9 cellular contexts compared by ENCODE assay signal in genomic region chrX:153935326-153935851, GRCh38. TPM values are rescaled to one million over a fixed set of nuclear protein-coding genes. Genes with fewer than 3 reads are reported as not detected.
DNase-seq lines count a peak whose midpoint lies in the region; ATAC-seq and TF ChIP-seq lines count a peak whose summit lies in the region.
"Had no signal": no experiment of that assay in that cellular context is flagged by ENCODE, and none has a peak within 500 bp of the region (broad histone marks: within the 10 kb centered on the region; RNA-seq: fewer than 3 reads in every experiment).

No MANE protein-coding gene starts in this region.

- H3F3A ChIP-seq in OCI-LY1 (ENCODE audit: insufficient read depth, low read length): no peaks in the 10 kb centered on the region

- no peaks in the 10 kb centered on the region for H3K9me2 ChIP-seq in OCI-LY1 (ENCODE audit: low read depth, low read length)

- H4K20me1 ChIP-seq in OCI-LY1 (ENCODE audit: insufficient read depth, low read length): no peaks in the 10 kb centered on the region

- no peaks in the 10 kb centered on the region for H3K27me3 Mint-ChIP-seq in activated naive CD4-positive, alpha-beta T cell treated with anti-CD3 and anti-CD28 coated beads, Interleukin-2, amount 50 U/mL, for 24 hours

- no peaks in the 10 kb centered on the region for H3K9me3 ChIP-seq in OCI-LY1 (ENCODE audit: low read length)
- no peaks in the 10 kb centered on the region for H3K9me3 ChIP-seq in esophagus (ENCODE audit: control insufficient read depth in 2 of 2, insufficient read depth in 1 of 2, low read depth in 1 of 2, low read length in 1 of 2)
- H3K9me3 ChIP-seq in gastrocnemius medialis: no peaks in the 10 kb centered on the region

- H3K27ac Mint-ChIP-seq in activated naive CD4-positive, alpha-beta T cell treated with anti-CD3 and anti-CD28 coated beads, Interleukin-2, amount 50 U/mL, for 24 hours: peak overlapping the region; percentile 74

- 6 to 33% methylated on average over 26 to 28 of the region's 32 CpGs for WGBS in esophagus, 2 donors

- TF ChIP-seq CTCF in OCI-LY1 (IDR thresholded peaks at IDR 0.05; ENCODE audit: low read length) (no peak), gastrocnemius medialis (IDR thresholded peaks at IDR 0.05 in 4 of 5, conservative IDR thresholded peaks at IDR 0.05 in 1 of 5) (no peak)

- H2AFZ ChIP-seq in OCI-LY1 (ENCODE audit: low read length): no peak overlapping the region

- TF ChIP-seq POLR2A in gastrocnemius medialis (IDR thresholded peaks at IDR 0.05): no peak

- no peak for DNase-seq in activated naive CD4-positive, alpha-beta T cell (lab: John Stamatoyannopoulos, UW)
- DNase-seq in gastrocnemius medialis: no peak
- no peak for DNase-seq in AG08395 (ENCODE audit: low spot score)
- DNase-seq in iPS-NIHi7 (ENCODE audit: extremely low spot score): no peak
- no peak for DNase-seq in EL

- peaks cover 18% of the 10 kb centered on the region for H3K4me1 Mint-ChIP-seq in activated naive CD4-positive, alpha-beta T cell treated with anti-CD3 and anti-CD28 coated beads, Interleukin-2, amount 50 U/mL, for 24 hours

- H3K9me3 Mint-ChIP-seq in activated naive CD4-positive, alpha-beta T cell treated with anti-CD3 and anti-CD28 coated beads, Interleukin-2, amount 50 U/mL, for 24 hours: no peaks in the 10 kb centered on the region

- peak in 1 of 2 donors; percentile 18 for ATAC-seq in gastrocnemius medialis

- intact Hi-C loops in gastrocnemius medialis (cut with DNase I; ENCODE audit: low total_unique reads): no loop called here

- H3K4me1 ChIP-seq in OCI-LY1 (ENCODE audit: insufficient read depth, low read length, severe bottlenecking) (peaks cover 18% of the 10 kb centered on the region), esophagus (ENCODE audit: control insufficient read depth in 2 of 2, insufficient read depth in 2 of 2, low read length in 1 of 2) (peaks cover 0 to 4% of the 10 kb centered on the region in 2 donors), gastrocnemius medialis (peaks cover 0 to 13% of the 10 kb centered on the region in 2 donors)

- in situ Hi-C loops in gastrocnemius medialis (cut with MboI; ENCODE audit: low sequenced_read_pairs in 4 of 4): loop anchor here in 1 of 4 donors (25.0 kb wide), 1 partner anchor 148 kb away; the partner anchor contains the start of genes IDH3G, SRPK3 and SSR4

- H3K79me2 ChIP-seq in OCI-LY1 (ENCODE audit: insufficient read depth, low read length): no peaks in the 10 kb centered on the region

- peak overlapping the region; percentile 89 for H3K9ac ChIP-seq in OCI-LY1 (ENCODE audit: low read length)

- H3K27me3 ChIP-seq in OCI-LY1 (ENCODE audit: insufficient read depth, low read length) (no peaks in the 10 kb centered on the region), esophagus (ENCODE audit: control insufficient read depth in 1 of 2, insufficient read depth in 2 of 2, low read length in 2 of 2) (no peaks in the 10 kb centered on the region), gastrocnemius medialis (no peaks in the 10 kb centered on the region)

- H3K4me3 ChIP-seq in OCI-LY1 (ENCODE audit: low read depth, low read length, poor library complexity, severe bottlenecking) (peak overlapping the region; percentile 82), esophagus (ENCODE audit: low read depth in 1 of 2, low read length in 2 of 2) (peak overlapping the region; percentile 33 to 74), gastrocnemius medialis (peak overlapping the region; percentile 47 to 74 (median 59))

- H3K27ac ChIP-seq in OCI-LY1 (ENCODE audit: low read depth, low read length, poor library complexity, severe bottlenecking): peak overlapping the region; percentile 80
- H3K27ac ChIP-seq in esophagus (ENCODE audit: low read depth in 2 of 2, low read length in 1 of 2): no peak overlapping the region
- peak overlapping the region; percentile 35 to 76 (median 64) for H3K27ac ChIP-seq in gastrocnemius medialis

- peaks cover 4% of the 10 kb centered on the region for H3K36me3 Mint-ChIP-seq in activated naive CD4-positive, alpha-beta T cell treated with anti-CD3 and anti-CD28 coated beads, Interleukin-2, amount 50 U/mL, for 24 hours

- peak overlapping the region; percentile 98 for H3K4me2 ChIP-seq in OCI-LY1 (ENCODE audit: low read length)

- H3K36me3 ChIP-seq in OCI-LY1 (ENCODE audit: insufficient read depth, low read length) (peaks cover 20% of the 10 kb centered on the region; the same call in 1 of the 2 replicates), esophagus (ENCODE audit: control insufficient read depth in 2 of 2, insufficient read depth in 2 of 2, low read length in 1 of 2) (peaks cover 0 to 15% of the 10 kb centered on the region in 2 donors), gastrocnemius medialis (peaks cover 0 to 22% of the 10 kb centered on the region in 2 donors)

- H3K4me3 Mint-ChIP-seq in activated naive CD4-positive, alpha-beta T cell treated with anti-CD3 and anti-CD28 coated beads, Interleukin-2, amount 50 U/mL, for 24 hours: peak overlapping the region; percentile 79

RNA-seq across cellular contexts. Expression of gene NAA10, which starts 0.6 kb away (rescaled TPM):
- polyA plus RNA-seq in esophagus: 100 to 1,000 TPM in 1 of 2 donors, 10 to 100 TPM in 1; 86.6 to 104 TPM
- total RNA-seq in gastrocnemius medialis: 100 to 1,000 TPM in 2 of 4 donors, 10 to 100 TPM in 2; 76.3 to 175 (median 111) TPM

RNA-seq across cellular contexts. Expression of gene RENBP, which starts 9.1 kb away (rescaled TPM):
- 1 to 10 TPM; 1.4 to 1.6 TPM for polyA plus RNA-seq in esophagus
- total RNA-seq in gastrocnemius medialis: 1 to 10 TPM; 1.8 to 2.6 (median 2.0) TPM

RNA-seq across cellular contexts. Expression of gene ARHGAP4, which starts 9.3 kb away (rescaled TPM):
- 10 to 100 TPM; 10.6 to 23.4 TPM for polyA plus RNA-seq in esophagus
- total RNA-seq in gastrocnemius medialis: 10 to 100 TPM in 1 of 4 donors, 1 to 10 TPM in 3; 2.6 to 10.7 (median 4.4) TPM

RNA-seq across cellular contexts. Expression of gene AVPR2, which starts 30.9 kb away (rescaled TPM):
- polyA plus RNA-seq in esophagus: under 1 TPM; 0.45 to 0.68 TPM
- 1 to 10 TPM; 1.5 to 3.8 (median 2.0) TPM for total RNA-seq in gastrocnemius medialis
- total RNA-seq: glomerular endothelial cell had no signal

RNA-seq across cellular contexts. Expression of gene HCFC1, which starts 36.2 kb away (rescaled TPM):
- 10 to 100 TPM; 13.0 to 15.9 TPM for polyA plus RNA-seq in esophagus
- total RNA-seq in gastrocnemius medialis: 10 to 100 TPM; 15.9 to 56.4 (median 51.8) TPM

Comparison
In these comparisons a context has a peak if more than half of its experiments do, and no peak if none do; other contexts are left out.
1. H3K27ac ChIP-seq: peak in OCI-LY1 (single experiment) and gastrocnemius medialis (4 of 4); none in esophagus (0 of 2).
2. Peak in every context shown above with its lines, with median percentiles within 50 percentile points of each other: H3K4me3 ChIP-seq.